In the genomic region with DNA sequence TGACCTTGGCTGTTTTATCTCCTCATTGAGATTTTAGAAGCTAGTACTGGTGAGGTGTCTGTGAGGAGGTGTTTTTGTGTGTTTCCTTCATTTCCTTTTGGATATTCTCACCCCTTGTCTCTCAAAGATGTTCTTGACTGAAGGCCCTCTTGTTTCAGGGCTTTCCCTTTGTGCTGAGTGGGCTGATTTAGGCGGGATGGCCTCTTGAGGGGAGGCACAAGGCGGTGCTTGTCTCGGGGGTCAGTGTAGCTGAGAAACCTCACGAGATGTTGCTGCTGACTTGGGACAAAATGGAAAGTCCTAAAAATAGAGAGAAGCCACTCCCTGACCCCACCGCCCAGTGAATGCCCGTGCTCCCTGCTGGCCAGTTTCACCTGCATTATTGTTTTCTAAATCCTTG, we compare ENCODE assay signal across 1 cellular context.
A peak's percentile ranks its signal among the peaks of the same experiment; 100 is the strongest.
TF ChIP-seq lines count a peak whose summit lies in the region.

No MANE protein-coding gene starts in this region.

TF ChIP-seq in A549, 52 proteins besides CTCF, POLR2A, EP300 and RAD21:
- TF ChIP-seq MAFK (IDR thresholded peaks at IDR 0.05; ENCODE audit: partially characterized antibody): peak; percentile 61
- no peak for TF ChIP-seq RARB (CRISPR knock-in tag; IDR thresholded peaks at IDR 0.05)
- TF ChIP-seq SREBF2 (IDR thresholded peaks at IDR 0.05): no peak
- no peak for TF ChIP-seq BHLHE40 (IDR thresholded peaks at IDR 0.05; ENCODE audit: low read depth, low read length)
